Comparison of ENCODE assay signal across 32 cellular contexts in the genomic region with DNA sequence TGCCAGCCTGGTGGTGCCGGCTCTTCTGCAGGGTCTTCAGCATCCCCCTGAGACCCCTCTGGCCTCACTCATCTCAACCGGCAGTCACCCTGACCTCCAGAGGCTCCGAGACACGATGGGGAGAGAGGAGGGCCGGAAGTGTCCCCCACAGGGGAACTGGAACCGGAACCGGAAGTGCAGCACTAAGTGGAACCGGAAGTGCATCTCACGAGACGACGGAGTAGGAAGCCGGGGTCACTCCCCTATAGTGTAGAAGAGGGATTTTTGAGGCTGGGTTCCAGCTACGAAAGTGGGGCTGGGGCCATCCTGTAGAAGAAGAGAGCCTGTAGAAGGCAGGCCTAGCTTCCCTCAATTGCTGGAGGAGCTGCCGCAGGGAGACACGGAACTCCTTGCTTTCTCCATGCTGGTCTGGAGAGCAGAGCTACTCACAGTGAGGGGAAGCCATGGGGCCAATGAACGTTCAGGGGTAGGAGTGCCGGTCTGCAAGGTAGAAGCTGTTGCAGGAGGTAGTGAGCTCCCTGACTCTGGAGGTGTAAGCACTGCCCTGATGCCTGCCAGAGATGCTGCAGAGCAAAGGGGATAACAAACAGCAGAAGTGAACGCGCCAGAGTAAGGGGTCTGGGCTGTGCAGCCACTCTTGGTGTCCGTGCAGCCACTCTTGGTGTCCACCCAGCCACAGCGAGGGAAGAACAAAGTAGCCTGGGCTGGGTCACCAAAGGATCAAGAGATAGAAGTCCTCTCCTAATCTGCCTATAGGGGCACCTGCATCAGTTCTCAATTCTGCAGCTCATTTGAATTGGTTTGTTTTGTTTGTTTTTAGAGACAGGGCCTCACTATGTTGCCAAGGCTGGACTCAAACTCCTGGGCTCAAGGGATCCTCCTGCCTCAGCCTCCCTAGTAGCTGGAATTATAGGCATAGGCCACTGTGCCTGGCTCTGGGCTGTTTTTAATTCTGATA. TPM values are rescaled to one million over a fixed set of nuclear protein-coding genes. Genes with fewer than 3 reads are reported as not detected.
DNase-seq lines count a peak whose midpoint lies in the region; ATAC-seq, FAIRE-seq and TF ChIP-seq lines count a peak whose summit lies in the region.
"Had no signal": no experiment of that assay in that cellular context is flagged by ENCODE, and none has a peak within 500 bp of the region (broad histone marks: within the 10 kb centered on the region; RNA-seq: fewer than 3 reads in every experiment).

No MANE protein-coding gene starts in this region.

- H2AFZ ChIP-seq in Karpas-422 (ENCODE audit: low read length) (no peak overlapping the region), trophoblast cell (ENCODE audit: insufficient read depth, low read length, poor library complexity) (no peak overlapping the region)

- no peaks in the 10 kb centered on the region for H3K36me3 Mint-ChIP-seq in activated CD4-positive, alpha-beta T cell treated with anti-CD3 and anti-CD28 coated beads for 36 hours (ENCODE audit: low read depth)
- H3K36me3 Mint-ChIP-seq in activated CD4-positive, alpha-beta T cell treated with anti-CD3 and anti-CD28 coated beads, Interleukin-2, amount 10 ng/mL, durations not matched to agents 24 days and 14 days (ENCODE audit: low read depth), result no peaks in the 10 kb centered on the region
- H3K36me3 Mint-ChIP-seq in T-helper 17 cell (ENCODE audit: low read depth), result no peaks in the 10 kb centered on the region
- H3K36me3 Mint-ChIP-seq: activated naive CD4-positive, alpha-beta T cell treated with anti-CD3 and anti-CD28 coated beads, Interleukin-2, amount 50 U/mL, for 72 hours; CD8-positive, alpha-beta T cell; immature natural killer cell; memory B cell; stimulated activated effector memory CD8-positive, alpha-beta T cell treated with anti-CD3 and anti-CD28 coated beads, Interleukin-12 subunit alpha, Interleukin-12 subunit beta, amount 100 ng/mL, for 72 hours had no signal

- H4K8ac ChIP-seq in trophoblast cell (ENCODE audit: low read depth, low read length), result no peak overlapping the region

- H3K4me1 ChIP-seq in Karpas-422 (ENCODE audit: low read length), result peaks cover 31% of the 10 kb centered on the region
- H3K4me1 ChIP-seq in trophoblast cell (ENCODE audit: control insufficient read depth in 1 of 2, insufficient read depth in 2 of 2, low read length in 2 of 2), result no peaks in the 10 kb centered on the region
- H3K4me1 ChIP-seq: ascending aorta, uterus had no signal

- H2BK5ac ChIP-seq in trophoblast cell (ENCODE audit: low read depth, low read length, poor library complexity), result no peak overlapping the region

- no peaks in the 10 kb centered on the region for H3K79me2 ChIP-seq in Karpas-422 (ENCODE audit: low read length)
- H3K79me2 ChIP-seq in trophoblast cell (ENCODE audit: control insufficient read depth, insufficient read depth, low read length, poor library complexity), result no peaks in the 10 kb centered on the region

- no peak overlapping the region for H3K23ac ChIP-seq in trophoblast cell (ENCODE audit: low read length)

- H2BK120ac ChIP-seq in trophoblast cell (ENCODE audit: insufficient read depth, low read length, poor library complexity), result no peak overlapping the region

- DNase-seq in activated CD4-positive, alpha-beta T cell treated with anti-CD3 and anti-CD28 coated beads for 36 hours, result peak; percentile 18
- DNase-seq in activated CD4-positive, alpha-beta T cell treated with anti-CD3 and anti-CD28 coated beads, Interleukin-2, amount 10 ng/mL, durations not matched to agents 24 days and 14 days, result no peak
- DNase-seq in Karpas-422 (peak; percentile 67), T-helper 17 cell (no peak), trophoblast cell (peak; percentile 71 to 88), dorsolateral prefrontal cortex (no peak), GM19239 (ENCODE audit: insufficient read length, low spot score) (no peak), T-helper 1 cell (no peak)
- DNase-seq: 8988T; activated CD8-positive, alpha-beta memory T cell treated with anti-CD3 and anti-CD28 coated beads, Interleukin-2, amount 50 U/mL, for 4 hours; CD8-positive, alpha-beta T cell; DMS 273 treated with DMSO at 0.1 percent for 48 hours; hypothalamus; NCI-H1105 treated with DMSO at 0.1 percent for 48 hours; NCI-H1930; NCI-H526 treated with DMSO at 0.1 percent for 48 hours; OCI-M1; right cardiac atrium; stimulated activated CD4-positive, alpha-beta T cell treated with anti-CD3 and anti-CD28 coated beads, Interleukin-12 subunit alpha, Interleukin-12 subunit beta, amount 100 ng/mL, for 4 hours; stimulated activated CD4-positive, alpha-beta T cell treated with anti-CD3 and anti-CD28 coated beads, Interleukin-4, amount 100 ng/mL, for 24 hours; uterus had no signal

- WGBS in trophoblast cell (ENCODE audit: extremely low coverage, insufficient coverage, insufficient read length), result no CpG with 5 or more reads among the region's 21 CpGs

- no peak overlapping the region for H4K12ac ChIP-seq in trophoblast cell (ENCODE audit: low read depth, low read length)

- no peaks in the 10 kb centered on the region; the same call in 1 of the 2 replicates for H4K20me1 ChIP-seq in Karpas-422 (ENCODE audit: insufficient read depth, low read depth, low read length)

- H3K27me3 ChIP-seq in Karpas-422 (ENCODE audit: low read length), result no peaks in the 10 kb centered on the region
- no peaks in the 10 kb centered on the region for H3K27me3 ChIP-seq in trophoblast cell (ENCODE audit: insufficient read depth, low read length)
- H3K27me3 ChIP-seq in dorsolateral prefrontal cortex, result peaks cover 0 to 21% (median 0%) of the 10 kb centered on the region in 45 donors
- H3K27me3 ChIP-seq: ascending aorta, uterus had no signal

- H3K36me3 ChIP-seq in Karpas-422 (ENCODE audit: insufficient read depth, low read length) (no peaks in the 10 kb centered on the region), trophoblast cell (ENCODE audit: control insufficient read depth in 1 of 2, insufficient read depth in 2 of 2, low read length in 2 of 2) (no peaks in the 10 kb centered on the region)
- H3K36me3 ChIP-seq: ascending aorta, thoracic aorta, uterus had no signal

- no peak overlapping the region for H2AK5ac ChIP-seq in trophoblast cell (ENCODE audit: low read length)

- H4K91ac ChIP-seq in trophoblast cell (ENCODE audit: low read depth, low read length), result no peak overlapping the region

- no peaks in the 10 kb centered on the region for H3K4me1 Mint-ChIP-seq in activated CD4-positive, alpha-beta T cell treated with anti-CD3 and anti-CD28 coated beads for 36 hours
- no peaks in the 10 kb centered on the region for H3K4me1 Mint-ChIP-seq in activated CD4-positive, alpha-beta T cell treated with anti-CD3 and anti-CD28 coated beads, Interleukin-2, amount 10 ng/mL, durations not matched to agents 24 days and 14 days
- H3K4me1 Mint-ChIP-seq in T-helper 17 cell, result peaks cover 4% of the 10 kb centered on the region
- H3K4me1 Mint-ChIP-seq: stimulated activated effector memory CD8-positive, alpha-beta T cell treated with anti-CD3 and anti-CD28 coated beads, Interleukin-12 subunit alpha, Interleukin-12 subunit beta, amount 100 ng/mL, for 72 hours had no signal

- no peak for FAIRE-seq in GM19239 (lab: Jason Lieb, UNC)
- FAIRE-seq: H1 had no signal

- no peak overlapping the region for H3K27ac Mint-ChIP-seq in activated CD4-positive, alpha-beta T cell treated with anti-CD3 and anti-CD28 coated beads for 36 hours
- no peak overlapping the region for H3K27ac Mint-ChIP-seq in activated CD4-positive, alpha-beta T cell treated with anti-CD3 and anti-CD28 coated beads, Interleukin-2, amount 10 ng/mL, durations not matched to agents 24 days and 14 days
- peak overlapping the region; percentile 54 for H3K27ac Mint-ChIP-seq in T-helper 17 cell
- H3K27ac Mint-ChIP-seq: activated T-helper 1 cell treated with anti-CD3 and anti-CD28 coated beads, Interleukin-12 subunit alpha, Interleukin-12 subunit beta, Interleukin-2, Interleukin-4 antibody, amounts not matched to agents 30 ng/mL and 10 ng/mL and 1 ng/mL, durations not matched to agents 14 hours and 24 hours and 36 hours; CD8-positive, alpha-beta T cell; dendritic cell treated with granulocyte-macrophage colony-stimulating factor and Interleukin-4, amounts not matched to agents 40 ng/mL and 50 ng/mL, for 4 days; memory B cell; stimulated activated effector memory CD8-positive, alpha-beta T cell treated with anti-CD3 and anti-CD28 coated beads, Interleukin-12 subunit alpha, Interleukin-12 subunit beta, amount 100 ng/mL, for 72 hours had no signal

- H3K4ac ChIP-seq in trophoblast cell (ENCODE audit: low read depth, low read length), result no peak overlapping the region

- H3K27ac ChIP-seq in Karpas-422 (ENCODE audit: low read length) (no peak overlapping the region), trophoblast cell (ENCODE audit: low read depth, low read length) (no peak overlapping the region), dorsolateral prefrontal cortex (no peak overlapping the region)
- H3K27ac ChIP-seq: ascending aorta, thoracic aorta, uterus, VCaP had no signal

- H3K79me1 ChIP-seq in trophoblast cell (ENCODE audit: low read length), result no peaks in the 10 kb centered on the region

- no peak for TF ChIP-seq CTCF in dorsolateral prefrontal cortex (IDR thresholded peaks at IDR 0.05 in 54 of 56, conservative IDR thresholded peaks at IDR 0.05 in 2 of 56; ENCODE audit: low read depth in 1 of 56, partially characterized antibody in 56 of 56)

- H3K9ac ChIP-seq in Karpas-422 (ENCODE audit: low read length), result no peak overlapping the region
- H3K9ac ChIP-seq in trophoblast cell (ENCODE audit: low read length), result no peak overlapping the region

- no peak overlapping the region for H2BK12ac ChIP-seq in trophoblast cell (ENCODE audit: low read length)

- POLR2A ChIA-PET in activated CD4-positive, alpha-beta T cell treated with anti-CD3 and anti-CD28 coated beads for 36 hours (lab: Charles Lee), result no interaction called here

- H3K4me3 ChIP-seq in Karpas-422 (ENCODE audit: low read length), result 0 out of 2 replicates have a peak overlapping the region, but pooled peaks have one; percentile 12
- H3K4me3 ChIP-seq in trophoblast cell (ENCODE audit: low read depth, low read length), result no peak overlapping the region
- H3K4me3 ChIP-seq in dorsolateral prefrontal cortex, result no peak overlapping the region
- H3K4me3 ChIP-seq: ascending aorta, thoracic aorta, uterus had no signal

- H3K14ac ChIP-seq in trophoblast cell (ENCODE audit: low read length), result no peak overlapping the region

- H3K9me3 ChIP-seq in Karpas-422 (ENCODE audit: low read length) (no peaks in the 10 kb centered on the region), T-helper 17 cell (ENCODE audit: control insufficient read depth, low read length, poor library complexity, severe bottlenecking) (no peaks in the 10 kb centered on the region), trophoblast cell (ENCODE audit: insufficient read depth, low read depth, low read length) (peaks cover 2% of the 10 kb centered on the region)
- H3K9me3 ChIP-seq: ascending aorta, thoracic aorta, uterus had no signal

- no peaks in the 10 kb centered on the region for H3K27me3 Mint-ChIP-seq in activated CD4-positive, alpha-beta T cell treated with anti-CD3 and anti-CD28 coated beads for 36 hours
- H3K27me3 Mint-ChIP-seq in activated CD4-positive, alpha-beta T cell treated with anti-CD3 and anti-CD28 coated beads, Interleukin-2, amount 10 ng/mL, durations not matched to agents 24 days and 14 days, result no peaks in the 10 kb centered on the region
- H3K27me3 Mint-ChIP-seq in T-helper 17 cell, result peaks cover 2% of the 10 kb centered on the region
- H3K27me3 Mint-ChIP-seq: memory B cell had no signal

- H3K9me2 ChIP-seq in Karpas-422 (replicated peaks; ENCODE audit: insufficient read depth, low read length), result no peaks in the 10 kb centered on the region

- no peak for ATAC-seq in activated CD4-positive, alpha-beta T cell treated with anti-CD3 and anti-CD28 coated beads for 36 hours
- no peak for ATAC-seq in T-helper 17 cell
- ATAC-seq: activated naive CD4-positive, alpha-beta T cell treated with anti-CD3 and anti-CD28 coated beads, Interleukin-2, amount 50 U/mL, for 72 hours; CD8-positive, alpha-beta T cell; left lobe of liver; stimulated activated effector memory CD8-positive, alpha-beta T cell treated with anti-CD3 and anti-CD28 coated beads, Interleukin-12 subunit alpha, Interleukin-12 subunit beta, amount 100 ng/mL, for 72 hours had no signal

- intact Hi-C loops in activated CD4-positive, alpha-beta T cell treated with anti-CD3 and anti-CD28 coated beads for 36 hours (cut with DNase I, micrococcal nuclease), result no loop called here
- intact Hi-C loops in activated CD4-positive, alpha-beta T cell treated with anti-CD3 and anti-CD28 coated beads, Interleukin-2, amount 10 ng/mL, durations not matched to agents 24 days and 14 days (cut with micrococcal nuclease), result no loop called here
- intact Hi-C loops in dorsolateral prefrontal cortex (cut with DNase I), result no loop called here

- H3K9me3 Mint-ChIP-seq in activated CD4-positive, alpha-beta T cell treated with anti-CD3 and anti-CD28 coated beads for 36 hours (ENCODE audit: low read depth), result no peaks in the 10 kb centered on the region
- H3K9me3 Mint-ChIP-seq in activated CD4-positive, alpha-beta T cell treated with anti-CD3 and anti-CD28 coated beads, Interleukin-2, amount 10 ng/mL, durations not matched to agents 24 days and 14 days, result no peaks in the 10 kb centered on the region
- H3K9me3 Mint-ChIP-seq: activated naive CD4-positive, alpha-beta T cell treated with anti-CD3 and anti-CD28 coated beads, Interleukin-2, amount 50 U/mL, for 72 hours; activated T-helper 1 cell treated with anti-CD3 and anti-CD28 coated beads, Interleukin-12 subunit alpha, Interleukin-12 subunit beta, Interleukin-2, Interleukin-4 antibody, amounts not matched to agents 30 ng/mL and 10 ng/mL and 1 ng/mL, durations not matched to agents 14 hours and 24 hours and 36 hours; CD8-positive, alpha-beta T cell; immature natural killer cell; memory B cell; stimulated activated effector memory CD8-positive, alpha-beta T cell treated with anti-CD3 and anti-CD28 coated beads, Interleukin-12 subunit alpha, Interleukin-12 subunit beta, amount 100 ng/mL, for 72 hours had no signal

- H3K4me3 Mint-ChIP-seq in activated CD4-positive, alpha-beta T cell treated with anti-CD3 and anti-CD28 coated beads for 36 hours, result no peak overlapping the region
- H3K4me3 Mint-ChIP-seq in activated CD4-positive, alpha-beta T cell treated with anti-CD3 and anti-CD28 coated beads, Interleukin-2, amount 10 ng/mL, durations not matched to agents 24 days and 14 days, result no peak overlapping the region
- peak overlapping the region; percentile 3 for H3K4me3 Mint-ChIP-seq in T-helper 17 cell
- H3K4me3 Mint-ChIP-seq: activated T-helper 1 cell treated with anti-CD3 and anti-CD28 coated beads, Interleukin-12 subunit alpha, Interleukin-12 subunit beta, Interleukin-2, Interleukin-4 antibody, amounts not matched to agents 30 ng/mL and 10 ng/mL and 1 ng/mL, durations not matched to agents 14 hours and 24 hours and 36 hours; CD8-positive, alpha-beta T cell; dendritic cell treated with granulocyte-macrophage colony-stimulating factor and Interleukin-4, amounts not matched to agents 40 ng/mL and 50 ng/mL, for 4 days; memory B cell; stimulated activated effector memory CD8-positive, alpha-beta T cell treated with anti-CD3 and anti-CD28 coated beads, Interleukin-12 subunit alpha, Interleukin-12 subunit beta, amount 100 ng/mL, for 72 hours had no signal

- CTCF ChIA-PET in activated CD4-positive, alpha-beta T cell treated with anti-CD3 and anti-CD28 coated beads for 36 hours (lab: Charles Lee), result no interaction called here

- no peak overlapping the region for H3K18ac ChIP-seq in trophoblast cell (ENCODE audit: low read length)

- H3K4me2 ChIP-seq in Karpas-422 (ENCODE audit: low read depth, low read length, poor library complexity, severe bottlenecking) (no peak overlapping the region), trophoblast cell (ENCODE audit: low read length) (no peak overlapping the region)

RNA-seq across cellular contexts. Expression of gene SCUBE1, which starts 21.9 kb away (rescaled TPM):
- total RNA-seq in activated CD4-positive, alpha-beta T cell treated with anti-CD3 and anti-CD28 coated beads for 36 hours, result not detected
- not detected in 2 replicates for total RNA-seq in activated CD4-positive, alpha-beta T cell treated with anti-CD3 and anti-CD28 coated beads, Interleukin-2, amount 10 ng/mL, durations not matched to agents 24 days and 14 days
- not detected in 2 replicates for total RNA-seq in Karpas-422 (2014; rRNA removed; shearing (Covaris generic); ENCODE audit: low replicate concordance)
- not detected for total RNA-seq in T-helper 17 cell
- polyA plus RNA-seq in trophoblast cell (2013), result 0.08 and 0.12 TPM in 2 replicates
- 1 to 10 TPM in 77 of 120 experiments, under 1 TPM in 43; 0.20 to 5.2 (median 1.4) TPM for total RNA-seq in dorsolateral prefrontal cortex
- total RNA-seq: activated T-helper 1 cell treated with anti-CD3 and anti-CD28 coated beads, Interleukin-12 subunit alpha, Interleukin-12 subunit beta, Interleukin-2, Interleukin-4 antibody, amounts not matched to agents 30 ng/mL and 10 ng/mL and 1 ng/mL, durations not matched to agents 14 hours and 24 hours and 36 hours; CD8-positive, alpha-beta T cell had no signal

Comparison
In these comparisons a context has a peak if more than half of its experiments do, and no peak if none do; other contexts are left out.
1. DNase-seq: peak in activated CD4-positive, alpha-beta T cell treated with anti-CD3 and anti-CD28 coated beads for 36 hours (single experiment), Karpas-422 (single experiment) and trophoblast cell (2 of 2); none in activated CD4-positive, alpha-beta T cell treated with anti-CD3 and anti-CD28 coated beads, Interleukin-2, amount 10 ng/mL, durations not matched to agents 24 days and 14 days (single experiment), T-helper 17 cell (0 of 3), dorsolateral prefrontal cortex (0 of 10), GM19239 (single experiment) and T-helper 1 cell (0 of 5).